In the genomic region with DNA sequence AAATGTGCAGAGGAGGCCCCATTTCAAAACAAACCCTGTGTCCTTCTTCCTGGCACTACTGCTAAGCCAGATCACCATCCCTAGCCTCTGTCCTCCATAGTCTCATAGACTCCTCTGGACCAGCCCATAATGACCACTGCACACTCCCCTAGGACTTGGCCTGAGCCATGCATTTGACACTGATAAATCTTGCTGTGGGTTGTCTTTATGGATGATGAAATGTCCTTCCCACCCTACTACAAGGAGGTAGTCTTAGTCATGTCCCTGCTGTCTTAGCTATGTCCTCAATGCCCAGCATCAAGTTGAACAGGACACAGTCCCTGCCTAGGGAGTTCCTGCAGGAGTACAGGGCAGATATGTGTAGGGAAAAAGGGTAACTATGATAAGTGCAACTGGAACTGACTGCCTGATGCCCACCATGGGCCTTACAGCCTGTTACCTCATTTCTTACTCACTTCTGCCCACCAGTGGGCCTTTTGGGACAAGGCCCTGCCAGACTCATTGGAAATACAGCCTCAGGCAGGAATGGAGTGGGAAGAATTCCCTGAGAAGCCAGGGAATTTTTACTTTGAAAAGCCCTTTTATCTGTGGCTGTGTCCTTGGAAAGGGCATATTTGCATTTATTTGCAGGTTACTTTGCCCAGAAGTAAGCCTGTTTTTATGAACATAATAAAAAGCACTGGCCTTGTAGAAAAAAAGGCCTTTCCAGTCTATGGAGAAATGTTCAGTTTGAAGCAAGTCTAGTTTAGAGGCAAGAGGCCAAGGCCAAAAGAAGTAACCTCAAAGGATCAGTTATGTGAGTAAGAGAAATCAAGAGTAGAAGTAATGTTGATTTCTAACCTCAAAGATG, we compare ENCODE assay signal across 11 cellular contexts.
A peak's percentile ranks its signal among the peaks of the same experiment; 100 is the strongest.
DNase-seq lines count a peak whose midpoint lies in the region; ATAC-seq and TF ChIP-seq lines count a peak whose summit lies in the region.
"Had no signal": no experiment of that assay in that cellular context is flagged by ENCODE, and none has a peak within 500 bp of the region (broad histone marks: within the 10 kb centered on the region; RNA-seq: fewer than 3 reads in every experiment).

No MANE protein-coding gene starts in this region.

- H3K4me3 ChIP-seq in fibroblast of the aortic adventitia (ENCODE audit: low read depth, low read length) = no peak overlapping the region

- DNase-seq in DMS53 (lab: John Stamatoyannopoulos, UW) = peak; percentile 6
- DNase-seq in DMS53 treated with DMSO at 0.1 percent for 48 hours (lab: John Stamatoyannopoulos, UW; ENCODE audit: unreplicated experiment) = no peak
- peak; percentile 91 for DNase-seq in SK-MEL-5 (ENCODE audit: low read depth, low spot score)
- peak; percentile 46 for DNase-seq in fibroblast of the aortic adventitia (ENCODE audit: low read depth)
- DNase-seq in pulmonary artery endothelial cell (ENCODE audit: low read depth, low spot score) = peak; percentile 3
- DNase-seq in cerebellar nuclear complex (lab: John Stamatoyannopoulos, UW) = no peak
- no peak for DNase-seq in cerebellum (ENCODE audit: low spot score)
- DNase-seq: activated CD8-positive, alpha-beta T cell treated with anti-CD3 and anti-CD28 coated beads, Interleukin-2, amount 10 ng/mL, durations not matched to agents 7 days and 5 days; NCI-H1048; SIG-M5 had no signal

- ATAC-seq in HG03039 (IDR thresholded peaks at IDR 0.05; ENCODE audit: unreplicated experiment) = no peak
- ATAC-seq: activated CD8-positive, alpha-beta T cell treated with anti-CD3 and anti-CD28 coated beads, Interleukin-2, amount 10 ng/mL, durations not matched to agents 7 days and 5 days had no signal

- in situ Hi-C loops in SK-MEL-5 (cut with HindIII; ENCODE audit: low pct_unique_long_range_greater_than_20kb, low sequenced_read_pairs) = no loop called here

- TF ChIP-seq CTCF in fibroblast of the aortic adventitia (IDR thresholded peaks at IDR 0.05; ENCODE audit: insufficient read depth, low read length) = peak; percentile 60

Comparison
In these comparisons a context has a peak if more than half of its experiments do, and no peak if none do; other contexts are left out.
1. DNase-seq: peak in DMS53 (single experiment), SK-MEL-5 (single experiment), fibroblast of the aortic adventitia (single experiment) and pulmonary artery endothelial cell (single experiment); none in DMS53 treated with DMSO at 0.1 percent for 48 hours (single experiment), cerebellar nuclear complex (0 of 2) and cerebellum (single experiment).